Comparison of ENCODE assay signal across 8 cellular contexts in the genomic region with DNA sequence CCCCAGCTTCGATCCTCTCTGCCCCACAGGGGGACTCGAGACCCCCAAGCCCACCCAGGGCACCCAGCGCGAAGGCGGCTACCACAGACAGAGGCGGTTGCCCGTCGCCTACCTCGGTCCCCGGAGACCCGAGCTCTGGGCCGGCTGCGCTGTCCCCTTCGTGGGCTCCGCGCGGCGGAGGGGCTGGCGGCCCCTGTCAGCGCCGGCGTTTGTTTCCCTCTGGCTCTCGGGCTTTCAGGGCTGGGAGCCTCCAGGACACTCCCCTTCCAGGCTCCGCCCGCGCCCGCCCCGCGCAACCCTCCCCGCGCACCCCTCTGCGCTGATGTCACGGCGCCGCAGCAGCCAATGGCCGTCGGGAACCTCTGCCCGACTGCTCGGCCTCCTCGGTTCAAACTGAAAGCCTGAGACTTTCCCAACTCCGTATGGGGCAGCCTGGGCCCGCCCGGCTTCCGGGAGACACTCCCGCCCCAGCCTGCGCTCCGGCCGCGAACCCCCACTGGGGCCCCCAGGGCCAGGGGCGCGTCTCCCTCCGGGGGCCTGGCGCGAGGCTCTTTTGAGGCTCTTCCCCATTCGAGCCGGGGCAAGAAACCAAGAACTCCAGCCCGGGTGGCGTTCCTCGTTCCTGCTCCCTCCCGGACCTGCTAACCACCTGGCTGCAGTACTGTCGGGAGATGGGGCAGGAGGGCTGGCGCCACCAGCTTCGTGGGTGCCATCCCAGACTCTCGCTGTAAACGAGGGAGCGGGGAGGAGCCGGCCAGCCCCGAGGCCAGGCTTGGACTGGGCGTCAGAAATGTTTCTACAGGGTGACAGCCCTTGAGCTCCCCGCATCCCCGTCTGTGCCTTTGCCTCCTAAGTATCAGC. TPM values are rescaled to one million over a fixed set of nuclear protein-coding genes. Genes with fewer than 3 reads are reported as not detected.
DNase-seq lines count a peak whose midpoint lies in the region; ATAC-seq and TF ChIP-seq lines count a peak whose summit lies in the region.

A gene with protein sequence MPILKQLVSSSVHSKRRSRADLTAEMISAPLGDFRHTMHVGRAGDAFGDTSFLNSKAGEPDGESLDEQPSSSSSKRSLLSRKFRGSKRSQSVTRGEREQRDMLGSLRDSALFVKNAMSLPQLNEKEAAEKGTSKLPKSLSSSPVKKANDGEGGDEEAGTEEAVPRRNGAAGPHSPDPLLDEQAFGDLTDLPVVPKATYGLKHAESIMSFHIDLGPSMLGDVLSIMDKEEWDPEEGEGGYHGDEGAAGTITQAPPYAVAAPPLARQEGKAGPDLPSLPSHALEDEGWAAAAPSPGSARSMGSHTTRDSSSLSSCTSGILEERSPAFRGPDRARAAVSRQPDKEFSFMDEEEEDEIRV (minus strand): TSS at position 221 of the 861 bp plus-strand sequence. CDS start 25,501 bp downstream, outside the sequence.

- peak within 1 kb of the TSS; percentile 93 for H3K27ac ChIP-seq in angular gyrus (ENCODE audit: low read depth, low read length)
- peak within 1 kb of the TSS; percentile 98 for H3K27ac ChIP-seq in left ventricle myocardium inferior (replicated peaks)
- peak within 1 kb of the TSS; percentile 97 to 100 (median 98) for H3K27ac ChIP-seq in upper lobe of left lung

- H3K4me3 ChIP-seq in GM12875 (ENCODE audit: low read depth, low read length) (peak within 1 kb of the TSS; percentile 58), left ventricle myocardium inferior (peak within 1 kb of the TSS; percentile 81), upper lobe of left lung (peak within 1 kb of the TSS; percentile 89 to 100 (median 100))

- H3K4me1 Mint-ChIP-seq in T-helper 17 cell (peaks cover 9% of the 10 kb centered on the region), progenitor cell of endocrine pancreas (ENCODE audit: low read depth) (peaks cover 22% of the 10 kb centered on the region)

- no peaks in the 10 kb centered on the region for H3K9me3 Mint-ChIP-seq in progenitor cell of endocrine pancreas (ENCODE audit: low read depth)

- no peaks in the 10 kb centered on the region for H3K27me3 Mint-ChIP-seq in T-helper 17 cell
- peaks cover 9% of the 10 kb centered on the region for H3K27me3 Mint-ChIP-seq in progenitor cell of endocrine pancreas

- H3K4me1 ChIP-seq in left ventricle myocardium inferior (peaks cover 58% of the 10 kb centered on the region), upper lobe of left lung (peaks cover 34 to 43% (median 36%) of the 10 kb centered on the region in 4 donors)

- H3K27me3 ChIP-seq in left ventricle myocardium inferior (ENCODE audit: low read depth) (no peaks in the 10 kb centered on the region), upper lobe of left lung (no peaks in the 10 kb centered on the region)

- TF ChIP-seq CTCF in GM12875 (IDR thresholded peaks at IDR 0.05; ENCODE audit: borderline replicate concordance, insufficient read depth, low read depth, low read length) (no peak), left ventricle myocardium inferior (IDR thresholded peaks at IDR 0.05; ENCODE audit: borderline replicate concordance) (no peak), progenitor cell of endocrine pancreas (IDR thresholded peaks at IDR 0.05; ENCODE audit: unreplicated experiment) (no peak), upper lobe of left lung (IDR thresholded peaks at IDR 0.05) (peak in 1 of 6 experiments; percentile 13)

- no peaks in the 10 kb centered on the region for H3K36me3 ChIP-seq in left ventricle myocardium inferior
- no peaks in the 10 kb centered on the region for H3K36me3 ChIP-seq in upper lobe of left lung

- TF ChIP-seq EP300 in upper lobe of left lung (IDR thresholded peaks at IDR 0.05), result peak in 1 of 4 donors; percentile 8

- peak within 1 kb of the TSS; percentile 90 for H3K4me3 Mint-ChIP-seq in T-helper 17 cell
- H3K4me3 Mint-ChIP-seq in progenitor cell of endocrine pancreas (ENCODE audit: low read depth), result peak within 1 kb of the TSS; percentile 98

- ATAC-seq in HG02623 (IDR thresholded peaks at IDR 0.05; ENCODE audit: unreplicated experiment) (peak; percentile 91), T-helper 17 cell (peak; percentile 95), upper lobe of left lung (ENCODE audit: low FRiP score in 2 of 2) (peak; percentile 94 to 95)

- peak; percentile 64 to 99 (median 98) for TF ChIP-seq POLR2A in upper lobe of left lung (IDR thresholded peaks at IDR 0.05)

- H3K9me3 ChIP-seq in T-helper 17 cell (ENCODE audit: control insufficient read depth, low read length, poor library complexity, severe bottlenecking) (no peaks in the 10 kb centered on the region), left ventricle myocardium inferior (replicated peaks) (no peaks in the 10 kb centered on the region), upper lobe of left lung (no peaks in the 10 kb centered on the region)

- H3K27ac Mint-ChIP-seq in T-helper 17 cell (peak within 1 kb of the TSS; percentile 34), progenitor cell of endocrine pancreas (peak within 1 kb of the TSS; percentile 96)

- intact Hi-C loops in left ventricle myocardium inferior (cut with micrococcal nuclease), result no loop called here

- DNase-seq in NCI-H1417 (lab: John Stamatoyannopoulos, UW) (peak; percentile 86 to 88 (median 88)), T-helper 17 cell (peak; percentile 74 to 81 (median 80)), left ventricle myocardium inferior (peak; percentile 96), progenitor cell of endocrine pancreas (ENCODE audit: low spot score, unreplicated experiment) (peak; percentile 90), upper lobe of left lung (peak; percentile 97 to 100)

- H3K36me3 Mint-ChIP-seq in T-helper 17 cell (ENCODE audit: low read depth) (no peaks in the 10 kb centered on the region), progenitor cell of endocrine pancreas (ENCODE audit: insufficient read depth) (peaks cover 1% of the 10 kb centered on the region)

- WGBS in upper lobe of left lung, 2 donors, result 0 to 3% methylated on average over 26 to 54 of the region's 71 CpGs

RNA-seq across cellular contexts. Expression of the gene that starts here (rescaled TPM):
- 1 to 10 TPM; 4.0 to 4.1 TPM for total RNA-seq in T-helper 17 cell
- total RNA-seq in left ventricle myocardium inferior, result 34.0 TPM
- total RNA-seq in progenitor cell of endocrine pancreas, result 66.0 and 77.9 TPM in 2 replicates
- total RNA-seq in upper lobe of left lung, result 10 to 100 TPM; 28.3 to 65.7 (median 52.9) TPM

Comparison
In these comparisons a context has a peak if more than half of its experiments do, and no peak if none do; other contexts are left out.
1. Peak in every context shown above with its lines: DNase-seq, ATAC-seq, H3K4me3 ChIP-seq and H3K27ac ChIP-seq.